ENCODE assay signal across 1 cellular context in the genomic region with DNA sequence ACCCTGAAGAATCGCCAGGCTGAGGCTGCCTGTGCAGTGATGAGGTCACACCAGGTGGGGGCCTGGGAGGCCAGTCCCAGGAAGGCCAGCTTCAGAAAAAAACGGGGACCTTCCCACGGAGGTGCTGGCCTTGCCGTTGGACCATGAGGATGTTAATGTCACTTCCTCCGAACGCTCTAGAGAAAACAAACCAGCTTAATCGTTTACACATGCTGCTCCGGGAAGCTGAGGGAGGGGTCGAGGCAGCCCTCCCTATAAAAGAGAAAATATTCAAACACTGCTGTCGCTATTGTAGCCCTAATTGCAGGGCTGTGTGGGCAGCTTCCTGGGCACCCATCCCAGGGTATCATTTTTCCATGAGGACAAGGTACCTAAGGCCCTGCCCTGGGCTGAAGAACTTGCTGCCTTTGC.
TF ChIP-seq lines count a peak whose summit lies in the region.

No MANE protein-coding gene starts in this region.

TF ChIP-seq in GM23338, 12 proteins besides CTCF, POLR2A, EP300 and RAD21 (continued from another document):
- TF ChIP-seq, protein P1, sequence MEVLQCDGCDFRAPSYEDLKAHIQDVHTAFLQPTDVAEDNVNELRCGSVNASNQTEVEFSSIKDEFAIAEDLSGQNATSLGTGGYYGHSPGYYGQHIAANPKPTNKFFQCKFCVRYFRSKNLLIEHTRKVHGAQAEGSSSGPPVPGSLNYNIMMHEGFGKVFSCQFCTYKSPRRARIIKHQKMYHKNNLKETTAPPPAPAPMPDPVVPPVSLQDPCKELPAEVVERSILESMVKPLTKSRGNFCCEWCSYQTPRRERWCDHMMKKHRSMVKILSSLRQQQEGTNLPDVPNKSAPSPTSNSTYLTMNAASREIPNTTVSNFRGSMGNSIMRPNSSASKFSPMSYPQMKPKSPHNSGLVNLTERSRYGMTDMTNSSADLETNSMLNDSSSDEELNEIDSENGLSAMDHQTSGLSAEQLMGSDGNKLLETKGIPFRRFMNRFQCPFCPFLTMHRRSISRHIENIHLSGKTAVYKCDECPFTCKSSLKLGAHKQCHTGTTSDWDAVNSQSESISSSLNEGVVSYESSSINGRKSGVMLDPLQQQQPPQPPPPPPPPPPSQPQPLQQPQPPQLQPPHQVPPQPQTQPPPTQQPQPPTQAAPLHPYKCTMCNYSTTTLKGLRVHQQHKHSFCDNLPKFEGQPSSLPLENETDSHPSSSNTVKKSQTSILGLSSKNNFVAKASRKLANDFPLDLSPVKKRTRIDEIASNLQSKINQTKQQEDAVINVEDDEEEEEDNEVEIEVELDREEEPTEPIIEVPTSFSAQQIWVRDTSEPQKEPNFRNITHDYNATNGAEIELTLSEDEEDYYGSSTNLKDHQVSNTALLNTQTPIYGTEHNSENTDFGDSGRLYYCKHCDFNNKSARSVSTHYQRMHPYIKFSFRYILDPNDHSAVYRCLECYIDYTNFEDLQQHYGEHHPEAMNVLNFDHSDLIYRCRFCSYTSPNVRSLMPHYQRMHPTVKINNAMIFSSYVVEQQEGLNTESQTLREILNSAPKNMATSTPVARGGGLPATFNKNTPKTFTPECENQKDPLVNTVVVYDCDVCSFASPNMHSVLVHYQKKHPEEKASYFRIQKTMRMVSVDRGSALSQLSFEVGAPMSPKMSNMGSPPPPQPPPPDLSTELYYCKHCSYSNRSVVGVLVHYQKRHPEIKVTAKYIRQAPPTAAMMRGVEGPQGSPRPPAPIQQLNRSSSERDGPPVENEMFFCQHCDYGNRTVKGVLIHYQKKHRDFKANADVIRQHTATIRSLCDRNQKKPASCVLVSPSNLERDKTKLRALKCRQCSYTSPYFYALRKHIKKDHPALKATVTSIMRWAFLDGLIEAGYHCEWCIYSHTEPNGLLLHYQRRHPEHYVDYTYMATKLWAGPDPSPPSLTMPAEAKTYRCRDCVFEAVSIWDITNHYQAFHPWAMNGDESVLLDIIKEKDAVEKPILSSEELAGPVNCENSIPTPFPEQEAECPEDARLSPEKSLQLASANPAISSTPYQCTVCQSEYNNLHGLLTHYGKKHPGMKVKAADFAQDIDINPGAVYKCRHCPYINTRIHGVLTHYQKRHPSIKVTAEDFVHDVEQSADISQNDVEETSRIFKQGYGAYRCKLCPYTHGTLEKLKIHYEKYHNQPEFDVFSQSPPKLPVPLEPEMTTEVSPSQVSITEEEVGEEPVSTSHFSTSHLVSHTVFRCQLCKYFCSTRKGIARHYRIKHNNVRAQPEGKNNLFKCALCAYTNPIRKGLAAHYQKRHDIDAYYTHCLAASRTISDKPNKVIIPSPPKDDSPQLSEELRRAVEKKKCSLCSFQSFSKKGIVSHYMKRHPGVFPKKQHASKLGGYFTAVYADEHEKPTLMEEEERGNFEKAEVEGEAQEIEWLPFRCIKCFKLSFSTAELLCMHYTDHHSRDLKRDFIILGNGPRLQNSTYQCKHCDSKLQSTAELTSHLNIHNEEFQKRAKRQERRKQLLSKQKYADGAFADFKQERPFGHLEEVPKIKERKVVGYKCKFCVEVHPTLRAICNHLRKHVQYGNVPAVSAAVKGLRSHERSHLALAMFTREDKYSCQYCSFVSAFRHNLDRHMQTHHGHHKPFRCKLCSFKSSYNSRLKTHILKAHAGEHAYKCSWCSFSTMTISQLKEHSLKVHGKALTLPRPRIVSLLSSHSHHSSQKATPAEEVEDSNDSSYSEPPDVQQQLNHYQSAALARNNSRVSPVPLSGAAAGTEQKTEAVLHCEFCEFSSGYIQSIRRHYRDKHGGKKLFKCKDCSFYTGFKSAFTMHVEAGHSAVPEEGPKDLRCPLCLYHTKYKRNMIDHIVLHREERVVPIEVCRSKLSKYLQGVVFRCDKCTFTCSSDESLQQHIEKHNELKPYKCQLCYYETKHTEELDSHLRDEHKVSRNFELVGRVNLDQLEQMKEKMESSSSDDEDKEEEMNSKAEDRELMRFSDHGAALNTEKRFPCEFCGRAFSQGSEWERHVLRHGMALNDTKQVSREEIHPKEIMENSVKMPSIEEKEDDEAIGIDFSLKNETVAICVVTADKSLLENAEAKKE (CRISPR knock-in tag; IDR thresholded peaks at IDR 0.05): no peak
- TF ChIP-seq ZNF114 (CRISPR knock-in tag; IDR thresholded peaks at IDR 0.05): no peak
- no peak for TF ChIP-seq CREB1 (CRISPR knock-in tag; IDR thresholded peaks at IDR 0.05; ENCODE audit: low read depth)
- TF ChIP-seq, protein P2, sequence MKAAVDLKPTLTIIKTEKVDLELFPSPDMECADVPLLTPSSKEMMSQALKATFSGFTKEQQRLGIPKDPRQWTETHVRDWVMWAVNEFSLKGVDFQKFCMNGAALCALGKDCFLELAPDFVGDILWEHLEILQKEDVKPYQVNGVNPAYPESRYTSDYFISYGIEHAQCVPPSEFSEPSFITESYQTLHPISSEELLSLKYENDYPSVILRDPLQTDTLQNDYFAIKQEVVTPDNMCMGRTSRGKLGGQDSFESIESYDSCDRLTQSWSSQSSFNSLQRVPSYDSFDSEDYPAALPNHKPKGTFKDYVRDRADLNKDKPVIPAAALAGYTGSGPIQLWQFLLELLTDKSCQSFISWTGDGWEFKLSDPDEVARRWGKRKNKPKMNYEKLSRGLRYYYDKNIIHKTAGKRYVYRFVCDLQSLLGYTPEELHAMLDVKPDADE (IDR thresholded peaks at IDR 0.05): no peak
- no peak for TF ChIP-seq POLR2AphosphoS5 (IDR thresholded peaks at IDR 0.05; ENCODE audit: low read depth)
- TF ChIP-seq, protein P3, sequence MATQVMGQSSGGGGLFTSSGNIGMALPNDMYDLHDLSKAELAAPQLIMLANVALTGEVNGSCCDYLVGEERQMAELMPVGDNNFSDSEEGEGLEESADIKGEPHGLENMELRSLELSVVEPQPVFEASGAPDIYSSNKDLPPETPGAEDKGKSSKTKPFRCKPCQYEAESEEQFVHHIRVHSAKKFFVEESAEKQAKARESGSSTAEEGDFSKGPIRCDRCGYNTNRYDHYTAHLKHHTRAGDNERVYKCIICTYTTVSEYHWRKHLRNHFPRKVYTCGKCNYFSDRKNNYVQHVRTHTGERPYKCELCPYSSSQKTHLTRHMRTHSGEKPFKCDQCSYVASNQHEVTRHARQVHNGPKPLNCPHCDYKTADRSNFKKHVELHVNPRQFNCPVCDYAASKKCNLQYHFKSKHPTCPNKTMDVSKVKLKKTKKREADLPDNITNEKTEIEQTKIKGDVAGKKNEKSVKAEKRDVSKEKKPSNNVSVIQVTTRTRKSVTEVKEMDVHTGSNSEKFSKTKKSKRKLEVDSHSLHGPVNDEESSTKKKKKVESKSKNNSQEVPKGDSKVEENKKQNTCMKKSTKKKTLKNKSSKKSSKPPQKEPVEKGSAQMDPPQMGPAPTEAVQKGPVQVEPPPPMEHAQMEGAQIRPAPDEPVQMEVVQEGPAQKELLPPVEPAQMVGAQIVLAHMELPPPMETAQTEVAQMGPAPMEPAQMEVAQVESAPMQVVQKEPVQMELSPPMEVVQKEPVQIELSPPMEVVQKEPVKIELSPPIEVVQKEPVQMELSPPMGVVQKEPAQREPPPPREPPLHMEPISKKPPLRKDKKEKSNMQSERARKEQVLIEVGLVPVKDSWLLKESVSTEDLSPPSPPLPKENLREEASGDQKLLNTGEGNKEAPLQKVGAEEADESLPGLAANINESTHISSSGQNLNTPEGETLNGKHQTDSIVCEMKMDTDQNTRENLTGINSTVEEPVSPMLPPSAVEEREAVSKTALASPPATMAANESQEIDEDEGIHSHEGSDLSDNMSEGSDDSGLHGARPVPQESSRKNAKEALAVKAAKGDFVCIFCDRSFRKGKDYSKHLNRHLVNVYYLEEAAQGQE (IDR thresholded peaks at IDR 0.05; ENCODE audit: unreplicated experiment): no peak
- TF ChIP-seq ZNF331 (CRISPR knock-in tag; IDR thresholded peaks at IDR 0.05; ENCODE audit: low read depth): no peak
- TF ChIP-seq STAT1 (IDR thresholded peaks at IDR 0.05; ENCODE audit: unreplicated experiment): no peak
- TF ChIP-seq EZH2 (IDR thresholded peaks at IDR 0.05; ENCODE audit: low read depth, unreplicated experiment): no peak
